ENCODE assay signal across 10 cellular contexts in genomic region chr9:116520218-116520617, GRCh38.
"Had no signal": no experiment of that assay in that cellular context is flagged by ENCODE, and none has a peak within 500 bp of the region (broad histone marks: within the 10 kb centered on the region; RNA-seq: fewer than 3 reads in every experiment).

No MANE protein-coding gene starts in this region.

- H3K9ac ChIP-seq: GM23248 had no signal

- H3K9me3 ChIP-seq: HAP-1 had no signal

- FAIRE-seq: H1 had no signal

- H2AFZ ChIP-seq: GM23248, GM23338 had no signal

- DNase-seq: GM23248, GOT3, H7, H9, HCEC 1CT, HFFc6 had no signal

- H3K4me2 ChIP-seq: GM23338 had no signal

- H3K4me3 ChIP-seq: GM23248, GM23338, HAP-1 had no signal

- H3K4me1 ChIP-seq: HAP-1 had no signal

- H3K27ac ChIP-seq: GM23248 had no signal

- ATAC-seq: GM23338, HCT116 had no signal

- H3K36me3 ChIP-seq: HAP-1 had no signal
